21 cellular contexts compared by ENCODE assay signal in the genomic region with DNA sequence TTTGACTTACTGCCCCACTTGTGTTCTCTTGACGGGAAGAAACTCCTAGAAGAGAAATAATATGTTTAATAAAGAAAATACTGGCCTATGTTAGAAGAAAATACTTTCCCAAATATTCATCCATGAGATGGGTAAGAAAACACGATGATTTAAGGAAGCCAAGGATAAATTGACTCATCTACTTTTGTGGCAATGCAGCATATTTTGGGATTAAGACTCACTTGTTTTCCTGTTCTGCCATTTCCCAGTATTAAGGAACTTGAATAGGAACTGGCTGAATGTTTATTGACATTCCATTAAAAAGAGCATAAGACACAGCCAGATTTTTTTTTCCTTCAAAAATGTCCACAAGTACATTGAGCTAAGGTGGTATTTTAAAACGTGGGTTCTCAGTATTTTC. TPM values are rescaled to one million over a fixed set of nuclear protein-coding genes. Genes with fewer than 3 reads are reported as not detected.
DNase-seq lines count a peak whose midpoint lies in the region; FAIRE-seq and TF ChIP-seq lines count a peak whose summit lies in the region.
"Had no signal": no experiment of that assay in that cellular context is flagged by ENCODE, and none has a peak within 500 bp of the region (broad histone marks: within the 10 kb centered on the region; RNA-seq: fewer than 3 reads in every experiment).

No MANE protein-coding gene starts in this region.

- H3K4me1 ChIP-seq in astrocyte (ENCODE audit: insufficient read depth, low read length) (no peaks in the 10 kb centered on the region), right atrium auricular region (no peaks in the 10 kb centered on the region)

- H3K79me2 ChIP-seq in astrocyte (ENCODE audit: insufficient read depth, low read length) = no peaks in the 10 kb centered on the region

- H3K9ac ChIP-seq in astrocyte (ENCODE audit: low read length) = no peak overlapping the region

- H3K27me3 Mint-ChIP-seq in astrocyte (ENCODE audit: low read depth, unreplicated experiment) = peaks cover 3% of the 10 kb centered on the region
- H3K27me3 Mint-ChIP-seq in immature natural killer cell (ENCODE audit: low read depth in 3 of 3) = peaks cover 0 to 7% (median 0%) of the 10 kb centered on the region in 3 donors
- H3K27me3 Mint-ChIP-seq: B cell had no signal

- H3K36me3 Mint-ChIP-seq in astrocyte (ENCODE audit: low read depth, unreplicated experiment) (no peaks in the 10 kb centered on the region), immature natural killer cell (no peaks in the 10 kb centered on the region)

- H3K9me3 Mint-ChIP-seq in astrocyte (ENCODE audit: unreplicated experiment) = peaks cover 6% of the 10 kb centered on the region
- peaks cover 0 to 8% (median 2%) of the 10 kb centered on the region in 6 donors for H3K9me3 Mint-ChIP-seq in immature natural killer cell

- DNase-seq in HCEC 1CT (peak; percentile 74), astrocyte (ENCODE audit: low read depth) (peak; percentile 22), iris pigment epithelial cell (ENCODE audit: low read depth) (peak; percentile 8), caudate nucleus (lab: John Stamatoyannopoulos, UW) (no peak), NCI-H1105 treated with DMSO at 0.1 percent for 48 hours (lab: John Stamatoyannopoulos, UW) (no peak), right atrium auricular region (ENCODE audit: low spot score) (no peak), immature natural killer cell (no peak)
- DNase-seq: ACHN, COR-L47, GF-D8, GOT3, NCI-H1694 treated with DMSO at 0.1 percent for 48 hours, NCI-H2107, NCI-H510A, NCI-H748 treated with DMSO at 0.1 percent for 48 hours, OCI-M1, RPMI8226, SHP77 treated with DMSO at 0.1 percent for 48 hours had no signal

- H3K9me3 ChIP-seq in astrocyte (ENCODE audit: insufficient read depth, low read depth, low read length) (peaks cover 5% of the 10 kb centered on the region), right atrium auricular region (peaks cover 0 to 9% of the 10 kb centered on the region in 2 donors)

- no peak overlapping the region for H3K4me2 ChIP-seq in astrocyte (ENCODE audit: low read length)

- H3K4me3 ChIP-seq in astrocyte (ENCODE audit: insufficient read depth, low read depth, low read length) = no peak overlapping the region
- no peak overlapping the region for H3K4me3 ChIP-seq in right atrium auricular region

- no peak overlapping the region for H3K27ac Mint-ChIP-seq in astrocyte (ENCODE audit: unreplicated experiment)
- H3K27ac Mint-ChIP-seq in immature natural killer cell = no peak overlapping the region
- H3K27ac Mint-ChIP-seq: B cell had no signal

- H3K27ac ChIP-seq in astrocyte (ENCODE audit: low read depth, low read length) (no peak overlapping the region), caudate nucleus (ENCODE audit: low read depth, low read length) (no peak overlapping the region), right atrium auricular region (no peak overlapping the region)

- no peak overlapping the region for H2AFZ ChIP-seq in astrocyte (ENCODE audit: low read depth, low read length)

- H3K36me3 ChIP-seq in astrocyte (ENCODE audit: insufficient read depth, low read length) = no peaks in the 10 kb centered on the region
- H3K36me3 ChIP-seq in right atrium auricular region = no peaks in the 10 kb centered on the region

- no peaks in the 10 kb centered on the region for H3K4me1 Mint-ChIP-seq in astrocyte (ENCODE audit: low read depth, unreplicated experiment)
- no peaks in the 10 kb centered on the region for H3K4me1 Mint-ChIP-seq in immature natural killer cell
- H3K4me1 Mint-ChIP-seq: B cell had no signal

- FAIRE-seq in astrocyte (lab: Jason Lieb, UNC) = no peak
- FAIRE-seq: GM12891, GM18507 had no signal

- H3K27me3 ChIP-seq in astrocyte (ENCODE audit: insufficient read depth, low read length) = no peaks in the 10 kb centered on the region
- no peaks in the 10 kb centered on the region for H3K27me3 ChIP-seq in right atrium auricular region

- no peak for TF ChIP-seq CTCF in astrocyte (IDR thresholded peaks at IDR 0.05; ENCODE audit: insufficient read depth, low read depth, low read length)
- no peak for TF ChIP-seq CTCF in right atrium auricular region (IDR thresholded peaks at IDR 0.05)

- no peak overlapping the region for H3K4me3 Mint-ChIP-seq in astrocyte (ENCODE audit: unreplicated experiment)
- no peak overlapping the region for H3K4me3 Mint-ChIP-seq in immature natural killer cell
- H3K4me3 Mint-ChIP-seq: B cell had no signal

- no peaks in the 10 kb centered on the region for H4K20me1 ChIP-seq in astrocyte (ENCODE audit: insufficient read depth, low read length)

RNA-seq across cellular contexts. Expression of gene ADAMTS5, which starts 10.9 kb away (rescaled TPM):
- total RNA-seq in astrocyte (8.6 and 14.1 TPM in 2 replicates), right atrium auricular region (10 to 100 TPM in 1 of 2 donors, 1 to 10 TPM in 1; 6.1 to 10.9 TPM)
- polyA plus RNA-seq in immature natural killer cell = not detected
- total RNA-seq: B cell had no signal

Comparison
In these comparisons a context has a peak if more than half of its experiments do, and no peak if none do; other contexts are left out.
1. DNase-seq: peak in HCEC 1CT (single experiment), astrocyte (single experiment) and iris pigment epithelial cell (single experiment); none in caudate nucleus (0 of 61), NCI-H1105 treated with DMSO at 0.1 percent for 48 hours (single experiment), right atrium auricular region (single experiment) and immature natural killer cell (0 of 3).